1 cellular context compared by ENCODE assay signal in genomic region chr6:4090043-4090442, GRCh38.
TF ChIP-seq lines count a peak whose summit lies in the region.

No MANE protein-coding gene starts in this region.

TF ChIP-seq in HepG2, 621 proteins besides CTCF, POLR2A, EP300 and RAD21:
- TF ChIP-seq, protein P1, sequence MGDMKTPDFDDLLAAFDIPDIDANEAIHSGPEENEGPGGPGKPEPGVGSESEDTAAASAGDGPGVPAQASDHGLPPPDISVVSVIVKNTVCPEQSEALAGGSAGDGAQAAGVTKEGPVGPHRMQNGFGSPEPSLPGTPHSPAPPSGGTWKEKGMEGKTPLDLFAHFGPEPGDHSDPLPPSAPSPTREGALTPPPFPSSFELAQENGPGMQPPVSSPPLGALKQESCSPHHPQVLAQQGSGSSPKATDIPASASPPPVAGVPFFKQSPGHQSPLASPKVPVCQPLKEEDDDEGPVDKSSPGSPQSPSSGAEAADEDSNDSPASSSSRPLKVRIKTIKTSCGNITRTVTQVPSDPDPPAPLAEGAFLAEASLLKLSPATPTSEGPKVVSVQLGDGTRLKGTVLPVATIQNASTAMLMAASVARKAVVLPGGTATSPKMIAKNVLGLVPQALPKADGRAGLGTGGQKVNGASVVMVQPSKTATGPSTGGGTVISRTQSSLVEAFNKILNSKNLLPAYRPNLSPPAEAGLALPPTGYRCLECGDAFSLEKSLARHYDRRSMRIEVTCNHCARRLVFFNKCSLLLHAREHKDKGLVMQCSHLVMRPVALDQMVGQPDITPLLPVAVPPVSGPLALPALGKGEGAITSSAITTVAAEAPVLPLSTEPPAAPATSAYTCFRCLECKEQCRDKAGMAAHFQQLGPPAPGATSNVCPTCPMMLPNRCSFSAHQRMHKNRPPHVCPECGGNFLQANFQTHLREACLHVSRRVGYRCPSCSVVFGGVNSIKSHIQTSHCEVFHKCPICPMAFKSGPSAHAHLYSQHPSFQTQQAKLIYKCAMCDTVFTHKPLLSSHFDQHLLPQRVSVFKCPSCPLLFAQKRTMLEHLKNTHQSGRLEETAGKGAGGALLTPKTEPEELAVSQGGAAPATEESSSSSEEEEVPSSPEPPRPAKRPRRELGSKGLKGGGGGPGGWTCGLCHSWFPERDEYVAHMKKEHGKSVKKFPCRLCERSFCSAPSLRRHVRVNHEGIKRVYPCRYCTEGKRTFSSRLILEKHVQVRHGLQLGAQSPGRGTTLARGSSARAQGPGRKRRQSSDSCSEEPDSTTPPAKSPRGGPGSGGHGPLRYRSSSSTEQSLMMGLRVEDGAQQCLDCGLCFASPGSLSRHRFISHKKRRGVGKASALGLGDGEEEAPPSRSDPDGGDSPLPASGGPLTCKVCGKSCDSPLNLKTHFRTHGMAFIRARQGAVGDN (CRISPR knock-in tag; IDR thresholded peaks at IDR 0.05), result peak; percentile 14; the same call in 1 of the 2 replicates
- TF ChIP-seq ZNF552 (CRISPR knock-in tag; IDR thresholded peaks at IDR 0.05; ENCODE audit: borderline replicate concordance) (peak; percentile 42; the same call in 1 of the 2 replicates), HNRNPL (IDR thresholded peaks at IDR 0.05; ENCODE audit: low read depth, low read length) (0 out of 2 replicates have a peak, but pooled peaks have one; percentile 23)
TF ChIP-seq in HepG2: peak in this region for 3; not testable (repeated sequence) for 618.
